In the genomic region with DNA sequence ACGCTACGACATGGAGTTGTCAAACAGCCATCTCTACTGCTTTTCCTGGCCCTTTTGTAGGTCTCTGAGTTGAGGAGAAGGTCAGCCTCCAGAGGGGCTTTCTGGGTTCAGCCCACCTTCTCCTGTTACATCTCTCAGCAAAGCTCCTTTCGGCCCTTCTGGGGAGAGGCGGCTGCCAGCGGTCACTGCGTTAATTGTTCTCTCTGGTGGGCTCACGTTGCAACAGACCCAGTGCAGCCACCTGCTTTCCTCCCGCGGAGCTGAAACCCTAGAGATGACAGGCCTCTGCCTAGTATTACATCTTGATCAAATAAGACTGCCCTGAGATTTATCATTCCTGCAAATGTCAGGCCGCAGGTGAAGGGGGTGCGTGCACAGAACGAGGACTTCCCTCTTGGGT, we compare ENCODE assay signal across 33 cellular contexts. TPM values are rescaled to one million over a fixed set of nuclear protein-coding genes. Genes with fewer than 3 reads are reported as not detected.
A peak's percentile ranks its signal among the peaks of the same experiment; 100 is the strongest.
DNase-seq lines count a peak whose midpoint lies in the region; ATAC-seq lines count a peak whose summit lies in the region.
"Had no signal": no experiment of that assay in that cellular context is flagged by ENCODE, and none has a peak within 500 bp of the region (broad histone marks: within the 10 kb centered on the region; RNA-seq: fewer than 3 reads in every experiment).

No MANE protein-coding gene starts in this region.

- H3K4me3 ChIP-seq in ectodermal cell (ENCODE audit: insufficient read depth, low read depth, low read length) (no peak overlapping the region), trophoblast cell (ENCODE audit: low read depth, low read length) (no peak overlapping the region)
- H3K4me3 ChIP-seq in CD8-positive, alpha-beta memory T cell (ENCODE audit: low read length) = no peak overlapping the region
- H3K4me3 ChIP-seq: A549, gastroesophageal sphincter, smooth muscle cell had no signal

- H2BK120ac ChIP-seq in trophoblast cell (ENCODE audit: insufficient read depth, low read length, poor library complexity) = no peak overlapping the region

- no peak overlapping the region for H2AFZ ChIP-seq in trophoblast cell (ENCODE audit: insufficient read depth, low read length, poor library complexity)
- H2AFZ ChIP-seq: parathyroid adenoma had no signal

- peak overlapping the region; percentile 19 for H3K27ac ChIP-seq in ectodermal cell (ENCODE audit: insufficient read depth, low read depth, low read length, poor library complexity, severe bottlenecking)
- no peak overlapping the region for H3K27ac ChIP-seq in trophoblast cell (ENCODE audit: low read depth, low read length)
- H3K27ac ChIP-seq in CD8-positive, alpha-beta memory T cell (ENCODE audit: low read depth, low read length) = no peak overlapping the region
- H3K27ac ChIP-seq: A549, gastroesophageal sphincter, parathyroid adenoma had no signal

- peaks cover 16 to 25% (median 23%) of the 10 kb centered on the region in 3 donors for H3K4me1 Mint-ChIP-seq in CD8-positive, alpha-beta memory T cell

- no peak overlapping the region for H3K4me2 ChIP-seq in trophoblast cell (ENCODE audit: low read length)
- H3K4me2 ChIP-seq: A549, smooth muscle cell had no signal

- H3K9me3 ChIP-seq in ectodermal cell (ENCODE audit: control insufficient read depth, low read length) = no peaks in the 10 kb centered on the region
- no peaks in the 10 kb centered on the region for H3K9me3 ChIP-seq in trophoblast cell (ENCODE audit: insufficient read depth, low read depth, low read length)
- no peaks in the 10 kb centered on the region for H3K9me3 ChIP-seq in CD8-positive, alpha-beta memory T cell (ENCODE audit: low read length)
- H3K9me3 ChIP-seq: gastroesophageal sphincter had no signal

- H3K18ac ChIP-seq in trophoblast cell (ENCODE audit: low read length) = no peak overlapping the region

- DNase-seq in NCI-H2227 (lab: John Stamatoyannopoulos, UW; ENCODE audit: unreplicated experiment) = peak; percentile 38
- no peak for DNase-seq in NCI-H2227 treated with DMSO at 0.1 percent for 48 hours (lab: John Stamatoyannopoulos, UW)
- peak; percentile 10 for DNase-seq in NCI-H2171 (lab: John Stamatoyannopoulos, UW)
- no peak for DNase-seq in trophoblast cell
- DNase-seq in NCI-H510A (lab: John Stamatoyannopoulos, UW) = no peak
- DNase-seq in CD8-positive, alpha-beta memory T cell = no peak
- DNase-seq: activated CD8-positive, alpha-beta T cell treated with anti-CD3 and anti-CD28 coated beads, Interleukin-2, amount 10 ng/mL, durations not matched to agents 7 days and 5 days; activated effector memory CD4-positive, alpha-beta T cell treated with Interleukin-2 at 50 U/mL for 16 hours; activated T-cell treated with anti-CD3 and anti-CD28 coated beads for 4 hours; amygdala; CD4-positive, CD25-positive, alpha-beta regulatory T cell; DMS79 treated with DMSO at 0.1 percent for 48 hours; effector CD4-positive, alpha-beta T cell; GF-D8; hippocampal formation; immature natural killer cell; left cardiac atrium; mammary epithelial cell; NCI-H1048; NCI-H2029 treated with DMSO at 0.1 percent for 48 hours; SIG-M5; stimulated activated naive CD8-positive, alpha-beta T cell treated with anti-CD3 and anti-CD28 coated beads, Interleukin-15, Interleukin-2, amounts not matched to agents 100 U/mL and 50 U/mL, for 24 hours; SW 1271; T-helper 9 cell had no signal

- no peak for ATAC-seq in HG02884 (IDR thresholded peaks at IDR 0.05; ENCODE audit: unreplicated experiment)
- ATAC-seq: A549; activated CD8-positive, alpha-beta T cell treated with anti-CD3 and anti-CD28 coated beads, Interleukin-2, amount 10 ng/mL, durations not matched to agents 7 days and 5 days; activated naive CD4-positive, alpha-beta T cell treated with anti-CD3 and anti-CD28 coated beads, Interleukin-2, amount 50 U/mL, for 72 hours; gastroesophageal sphincter; left cardiac atrium; stimulated activated naive CD8-positive, alpha-beta T cell treated with anti-CD3 and anti-CD28 coated beads, Interleukin-15, Interleukin-2, amounts not matched to agents 100 U/mL and 50 U/mL, for 24 hours had no signal

- H3K14ac ChIP-seq in trophoblast cell (ENCODE audit: low read length) = no peak overlapping the region

- H3K9ac ChIP-seq in trophoblast cell (ENCODE audit: low read length) = peak overlapping the region; percentile 27
- H3K9ac ChIP-seq: parathyroid adenoma had no signal

- no peak overlapping the region for H3K4ac ChIP-seq in trophoblast cell (ENCODE audit: low read depth, low read length)

- H3K4me1 ChIP-seq in ectodermal cell (ENCODE audit: control insufficient read depth, insufficient read depth, low read length) (peaks cover 17% of the 10 kb centered on the region), trophoblast cell (ENCODE audit: control insufficient read depth in 1 of 2, insufficient read depth in 2 of 2, low read length in 2 of 2) (peaks cover 18 to 19% of the 10 kb centered on the region in 2 experiments)
- peaks cover 17% of the 10 kb centered on the region for H3K4me1 ChIP-seq in CD8-positive, alpha-beta memory T cell (ENCODE audit: insufficient read depth, low read length)

- POLR2A ChIA-PET in CD8-positive, alpha-beta memory T cell (lab: Charles Lee) = no interaction called here

- peaks cover 17 to 35% of the 10 kb centered on the region in 2 donors for H3K27me3 Mint-ChIP-seq in CD8-positive, alpha-beta memory T cell

- no peak overlapping the region for H2AK5ac ChIP-seq in trophoblast cell (ENCODE audit: low read length)

- no peaks in the 10 kb centered on the region for H3K79me2 ChIP-seq in trophoblast cell (ENCODE audit: control insufficient read depth, insufficient read depth, low read length, poor library complexity)
- H3K79me2 ChIP-seq: parathyroid adenoma had no signal

- H4K8ac ChIP-seq in trophoblast cell (ENCODE audit: low read depth, low read length) = no peak overlapping the region

- no peak overlapping the region for H3K4me3 Mint-ChIP-seq in CD8-positive, alpha-beta memory T cell
- H3K4me3 Mint-ChIP-seq: activated CD8-positive, alpha-beta T cell treated with anti-CD3 and anti-CD28 coated beads, Interleukin-2, amount 10 ng/mL, durations not matched to agents 7 days and 5 days; CD4-positive, CD25-positive, alpha-beta regulatory T cell; IgD-negative memory B cell; immature natural killer cell; neural crest cell had no signal

- H3K9me3 Mint-ChIP-seq in CD8-positive, alpha-beta memory T cell = peaks cover 0 to 3% (median 0%) of the 10 kb centered on the region in 5 donors
- H3K9me3 Mint-ChIP-seq: activated naive CD4-positive, alpha-beta T cell treated with anti-CD3 and anti-CD28 coated beads, Interleukin-2, amount 50 U/mL, for 72 hours had no signal

- H2BK5ac ChIP-seq in trophoblast cell (ENCODE audit: low read depth, low read length, poor library complexity) = no peak overlapping the region

- CTCF ChIA-PET in CD8-positive, alpha-beta memory T cell (lab: Charles Lee) = interaction anchor here (0.7 kb wide), 2 partner anchors 9 to 36 kb away, joined by 3 read pairs; no protein-coding TSS in a partner anchor

- H3K27me3 ChIP-seq in ectodermal cell (ENCODE audit: control insufficient read depth, insufficient read depth, low read length, poor library complexity, severe bottlenecking) = peaks cover 35% of the 10 kb centered on the region
- H3K27me3 ChIP-seq in trophoblast cell (ENCODE audit: insufficient read depth, low read length) = no peaks in the 10 kb centered on the region
- H3K27me3 ChIP-seq in CD8-positive, alpha-beta memory T cell (ENCODE audit: insufficient read depth, low read length, poor library complexity, severe bottlenecking) = peaks cover 12% of the 10 kb centered on the region

- no peaks in the 10 kb centered on the region for H3K79me1 ChIP-seq in trophoblast cell (ENCODE audit: low read length)

- H4K12ac ChIP-seq in trophoblast cell (ENCODE audit: low read depth, low read length) = no peak overlapping the region

- H3K36me3 Mint-ChIP-seq in CD8-positive, alpha-beta memory T cell = peaks cover 0 to 1% (median 0%) of the 10 kb centered on the region in 3 donors
- H3K36me3 Mint-ChIP-seq: activated naive CD4-positive, alpha-beta T cell treated with anti-CD3 and anti-CD28 coated beads, Interleukin-2, amount 50 U/mL, for 72 hours; CD4-positive, CD25-positive, alpha-beta regulatory T cell; IgD-negative memory B cell; immature natural killer cell had no signal

- 24 to 25% methylated on average over 12 of the region's 12 CpGs for WGBS in ectodermal cell, 2 experiments
- WGBS in trophoblast cell (ENCODE audit: extremely low coverage, insufficient coverage, insufficient read length) = no CpG with 5 or more reads among the region's 12 CpGs

- H3K27ac Mint-ChIP-seq in CD8-positive, alpha-beta memory T cell = no peak overlapping the region
- H3K27ac Mint-ChIP-seq: activated CD8-positive, alpha-beta T cell treated with anti-CD3 and anti-CD28 coated beads, Interleukin-2, amount 10 ng/mL, durations not matched to agents 7 days and 5 days; activated naive CD4-positive, alpha-beta T cell treated with anti-CD3 and anti-CD28 coated beads, Interleukin-2, amount 50 U/mL, for 72 hours; CD4-positive, CD25-positive, alpha-beta regulatory T cell; IgD-negative memory B cell; immature natural killer cell had no signal

- no peaks in the 10 kb centered on the region for H3K36me3 ChIP-seq in ectodermal cell (ENCODE audit: control insufficient read depth, insufficient read depth, low read length)
- no peaks in the 10 kb centered on the region for H3K36me3 ChIP-seq in trophoblast cell (ENCODE audit: control insufficient read depth in 1 of 2, insufficient read depth in 2 of 2, low read length in 2 of 2)
- no peaks in the 10 kb centered on the region for H3K36me3 ChIP-seq in CD8-positive, alpha-beta memory T cell (ENCODE audit: insufficient read depth, low read length)
- H3K36me3 ChIP-seq: gastroesophageal sphincter had no signal

- no peak overlapping the region for H4K91ac ChIP-seq in trophoblast cell (ENCODE audit: low read depth, low read length)

- H3K23ac ChIP-seq in trophoblast cell (ENCODE audit: low read length) = no peak overlapping the region

- no peak overlapping the region for H2BK12ac ChIP-seq in trophoblast cell (ENCODE audit: low read length)

RNA-seq across cellular contexts. Expression of a gene that starts 43.2 kb away (rescaled TPM):
- 7.6 TPM for polyA plus RNA-seq in ectodermal cell (2013, experiment 1 of 4)
- polyA plus RNA-seq in ectodermal cell (2013, experiment 2 of 4) = 5.4 TPM
- 6.8 TPM for polyA plus RNA-seq in ectodermal cell (2013, experiment 3 of 4)
- polyA plus RNA-seq in ectodermal cell (2013, experiment 4 of 4) = 7.0 TPM
- polyA plus RNA-seq in trophoblast cell (2013) = 53.7 and 54.2 TPM in 2 replicates
- total RNA-seq in CD8-positive, alpha-beta memory T cell = not detected
- not detected for polyA plus RNA-seq in CD8-positive, alpha-beta memory T cell
- total RNA-seq: activated CD8-positive, alpha-beta T cell treated with anti-CD3 and anti-CD28 coated beads, Interleukin-2, amount 10 ng/mL, durations not matched to agents 7 days and 5 days; CD4-positive, CD25-positive, alpha-beta regulatory T cell had no signal
- polyA plus RNA-seq: CD4-positive, CD25-positive, alpha-beta regulatory T cell; IgD-negative memory B cell; immature natural killer cell; mammary epithelial cell had no signal

Comparison
In these comparisons a context has a peak if more than half of its experiments do, and no peak if none do; other contexts are left out.
1. DNase-seq: peak in NCI-H2227 (single experiment) and NCI-H2171 (single experiment); none in NCI-H2227 treated with DMSO at 0.1 percent for 48 hours (single experiment), trophoblast cell (0 of 2), NCI-H510A (single experiment) and CD8-positive, alpha-beta memory T cell (0 of 5).